Comparison of ENCODE assay signal across 19 cellular contexts in genomic region chr10:277963-278362, GRCh38.
"Had no signal": no experiment of that assay in that cellular context is flagged by ENCODE, and none has a peak within 500 bp of the region (broad histone marks: within the 10 kb centered on the region; RNA-seq: fewer than 3 reads in every experiment).

No MANE protein-coding gene starts in this region.

- ATAC-seq: esophagus mucosa, sciatic nerve had no signal

- H3K36me3 ChIP-seq: colonic mucosa, prostate gland had no signal

- H3K27ac Mint-ChIP-seq: natural killer cell treated with Interleukin-12 subunit alpha and Interleukin-12 subunit beta and Interleukin-15 and Interleukin-18, amount 100 ng/mL, for 72 hours had no signal

- H3K27me3 ChIP-seq: colonic mucosa, heart right ventricle, spleen, tibial artery had no signal

- H2AFZ ChIP-seq: parathyroid adenoma had no signal

- H3K9ac ChIP-seq: parathyroid adenoma had no signal

- H3K4me3 ChIP-seq: colonic mucosa, heart right ventricle, lung, prostate gland, spleen, tibial artery had no signal

- H3K27me3 Mint-ChIP-seq: natural killer cell treated with Interleukin-12 subunit alpha and Interleukin-12 subunit beta and Interleukin-15 and Interleukin-18, amount 100 ng/mL, for 72 hours had no signal

- DNase-seq: colonic mucosa; effector CD8-positive, alpha-beta T cell; heart right ventricle; hypothalamus; left ventricle myocardium superior; mesenchymal stem cell; midbrain; spleen; stimulated activated CD4-positive, alpha-beta T cell treated with anti-CD3 and anti-CD28 coated beads, Interleukin-15, amount 100 ng/mL, for 24 hours; stimulated activated CD4-positive, alpha-beta T cell treated with anti-CD3 and anti-CD28 coated beads, Interleukin-1b, Interleukin-23, amount 100 ng/mL, for 48 hours; stimulated activated CD4-positive, alpha-beta T cell treated with anti-CD3 and anti-CD28 coated beads, Interleukin-4, amount 100 ng/mL, for 24 hours; stimulated activated naive CD4-positive, alpha-beta T cell treated with Interleukin-2 at 50 U/mL for 16 hours; tibial artery had no signal

- H3K9me3 ChIP-seq: colonic mucosa, heart right ventricle, prostate gland, spleen, tibial artery had no signal

- H3K27ac ChIP-seq: colonic mucosa, parathyroid adenoma, prostate gland, spleen, tibial artery had no signal

- H3K9me3 Mint-ChIP-seq: natural killer cell treated with Interleukin-12 subunit alpha and Interleukin-12 subunit beta and Interleukin-15 and Interleukin-18, amount 100 ng/mL, for 72 hours had no signal

- H3K4me1 ChIP-seq: colonic mucosa, parathyroid adenoma, prostate gland, tibial artery had no signal

- H3K4me3 Mint-ChIP-seq: natural killer cell treated with Interleukin-12 subunit alpha and Interleukin-12 subunit beta and Interleukin-15 and Interleukin-18, amount 100 ng/mL, for 72 hours had no signal

- H3K36me3 Mint-ChIP-seq: natural killer cell treated with Interleukin-12 subunit alpha and Interleukin-12 subunit beta and Interleukin-15 and Interleukin-18, amount 100 ng/mL, for 72 hours had no signal

- H3K79me2 ChIP-seq: parathyroid adenoma had no signal
